1 cellular context compared by ENCODE assay signal in genomic region chr3:65953881-65954733, GRCh38.
TF ChIP-seq lines count a peak whose summit lies in the region.

No MANE protein-coding gene starts in this region.

TF ChIP-seq in HepG2, 621 proteins besides CTCF, POLR2A, EP300 and RAD21 (continued from another document and continues in another):
- TF ChIP-seq ZNF646 (CRISPR knock-in tag; IDR thresholded peaks at IDR 0.05) (no peak), ZNF678 (CRISPR knock-in tag; IDR thresholded peaks at IDR 0.05) (no peak), SUZ12 (IDR thresholded peaks at IDR 0.05; ENCODE audit: low read depth, low read length) (no peak), SRSF9 (IDR thresholded peaks at IDR 0.05; ENCODE audit: borderline replicate concordance, insufficient read depth, low read depth, low read length, poor library complexity, severe bottlenecking) (no peak), THYN1 (CRISPR knock-in tag; IDR thresholded peaks at IDR 0.05; ENCODE audit: borderline replicate concordance, low read depth) (no peak), ZNF34 (CRISPR knock-in tag; IDR thresholded peaks at IDR 0.05; ENCODE audit: borderline replicate concordance) (no peak), RELA (CRISPR knock-in tag; IDR thresholded peaks at IDR 0.05) (no peak), RBFOX2 (IDR thresholded peaks at IDR 0.05; ENCODE audit: low read depth, low read length) (no peak; the same call in 1 of the 2 replicates), ZNF737 (CRISPR knock-in tag; IDR thresholded peaks at IDR 0.05; ENCODE audit: borderline replicate concordance) (no peak), ZNF274 (CRISPR knock-in tag; IDR thresholded peaks at IDR 0.05) (no peak), CENPX (CRISPR knock-in tag; IDR thresholded peaks at IDR 0.05) (no peak), ZBTB42 (CRISPR knock-in tag; IDR thresholded peaks at IDR 0.05) (no peak), ARHGAP35 (CRISPR knock-in tag; IDR thresholded peaks at IDR 0.05; ENCODE audit: borderline replicate concordance) (no peak), ZSCAN9 (CRISPR knock-in tag; IDR thresholded peaks at IDR 0.05; ENCODE audit: borderline replicate concordance) (no peak), BCL6 (CRISPR knock-in tag; IDR thresholded peaks at IDR 0.05) (0 out of 2 replicates have a peak, but pooled peaks have one; percentile 8), ZC3H4 (CRISPR knock-in tag; IDR thresholded peaks at IDR 0.05; ENCODE audit: borderline replicate concordance) (no peak), ZUFSP (CRISPR knock-in tag; IDR thresholded peaks at IDR 0.05; ENCODE audit: borderline replicate concordance) (no peak), JARID2 (CRISPR knock-in tag; IDR thresholded peaks at IDR 0.05; ENCODE audit: insufficient replicate concordance) (no peak), SIN3A (IDR thresholded peaks at IDR 0.05; ENCODE audit: borderline replicate concordance, low read depth, low read length) (no peak), TSC22D2 (CRISPR knock-in tag; IDR thresholded peaks at IDR 0.05; ENCODE audit: borderline replicate concordance) (no peak), HHEX (CRISPR knock-in tag; IDR thresholded peaks at IDR 0.05) (no peak), TOE1 (CRISPR knock-in tag; IDR thresholded peaks at IDR 0.05) (no peak), SRF (IDR thresholded peaks at IDR 0.05; ENCODE audit: low read depth, low read length) (no peak), ZNF136 (CRISPR knock-in tag; IDR thresholded peaks at IDR 0.05; ENCODE audit: low read depth) (no peak), ZNF691 (CRISPR knock-in tag; IDR thresholded peaks at IDR 0.05; ENCODE audit: borderline replicate concordance, low read depth) (no peak), AGO2 (optimal IDR thresholded peaks at IDR 0.05; ENCODE audit: low read depth, low read length) (no peak), ZNF33A (CRISPR knock-in tag; IDR thresholded peaks at IDR 0.05; ENCODE audit: borderline replicate concordance) (no peak), ZNF30 (CRISPR knock-in tag; IDR thresholded peaks at IDR 0.05) (no peak), CHD4 (IDR thresholded peaks at IDR 0.05; ENCODE audit: borderline replicate concordance, low read length) (no peak), CHCHD3 (CRISPR knock-in tag; IDR thresholded peaks at IDR 0.05) (no peak), RARG (CRISPR knock-in tag; IDR thresholded peaks at IDR 0.05; ENCODE audit: low read depth) (no peak), ZNF784 (CRISPR knock-in tag; IDR thresholded peaks at IDR 0.05; ENCODE audit: borderline replicate concordance) (no peak), HOXA3 (CRISPR knock-in tag; IDR thresholded peaks at IDR 0.05) (peak; percentile 81), REL (CRISPR knock-in tag; conservative IDR thresholded peaks at IDR 0.05) (no peak), KMT2A (CRISPR knock-in tag; IDR thresholded peaks at IDR 0.05) (no peak; the same call in 1 of the 2 replicates), ZNF710 (CRISPR knock-in tag; IDR thresholded peaks at IDR 0.05; ENCODE audit: borderline replicate concordance) (no peak), MIER2 (CRISPR knock-in tag; IDR thresholded peaks at IDR 0.05) (no peak), GZF1 (CRISPR knock-in tag; IDR thresholded peaks at IDR 0.05) (no peak), AKAP8 (CRISPR knock-in tag; IDR thresholded peaks at IDR 0.05) (no peak), RBAK (CRISPR knock-in tag; IDR thresholded peaks at IDR 0.05) (peak; percentile 79; the same call in 1 of the 2 replicates), ZNF816 (CRISPR knock-in tag; IDR thresholded peaks at IDR 0.05; ENCODE audit: borderline replicate concordance) (no peak), GTF3A (CRISPR knock-in tag; conservative IDR thresholded peaks at IDR 0.05) (no peak), ZNF839 (CRISPR knock-in tag; IDR thresholded peaks at IDR 0.05; ENCODE audit: borderline replicate concordance) (no peak), NR3C1 (CRISPR knock-in tag; IDR thresholded peaks at IDR 0.05) (no peak)
- TF ChIP-seq, protein P1, sequence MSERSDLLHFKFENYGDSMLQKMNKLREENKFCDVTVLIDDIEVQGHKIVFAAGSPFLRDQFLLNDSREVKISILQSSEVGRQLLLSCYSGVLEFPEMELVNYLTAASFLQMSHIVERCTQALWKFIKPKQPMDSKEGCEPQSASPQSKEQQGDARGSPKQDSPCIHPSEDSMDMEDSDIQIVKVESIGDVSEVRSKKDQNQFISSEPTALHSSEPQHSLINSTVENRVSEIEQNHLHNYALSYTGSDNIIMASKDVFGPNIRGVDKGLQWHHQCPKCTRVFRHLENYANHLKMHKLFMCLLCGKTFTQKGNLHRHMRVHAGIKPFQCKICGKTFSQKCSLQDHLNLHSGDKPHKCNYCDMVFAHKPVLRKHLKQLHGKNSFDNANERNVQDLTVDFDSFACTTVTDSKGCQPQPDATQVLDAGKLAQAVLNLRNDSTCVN (CRISPR knock-in tag; IDR thresholded peaks at IDR 0.05; ENCODE audit: borderline replicate concordance), result no peak
- TF ChIP-seq, protein P2, sequence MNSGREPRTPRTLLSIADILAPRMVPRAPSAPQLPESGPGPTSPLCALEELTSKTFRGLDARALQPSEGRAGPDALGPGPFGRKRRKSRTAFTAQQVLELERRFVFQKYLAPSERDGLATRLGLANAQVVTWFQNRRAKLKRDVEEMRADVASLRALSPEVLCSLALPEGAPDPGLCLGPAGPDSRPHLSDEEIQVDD (CRISPR knock-in tag; IDR thresholded peaks at IDR 0.05; ENCODE audit: borderline replicate concordance), result no peak
- TF ChIP-seq, protein P3, sequence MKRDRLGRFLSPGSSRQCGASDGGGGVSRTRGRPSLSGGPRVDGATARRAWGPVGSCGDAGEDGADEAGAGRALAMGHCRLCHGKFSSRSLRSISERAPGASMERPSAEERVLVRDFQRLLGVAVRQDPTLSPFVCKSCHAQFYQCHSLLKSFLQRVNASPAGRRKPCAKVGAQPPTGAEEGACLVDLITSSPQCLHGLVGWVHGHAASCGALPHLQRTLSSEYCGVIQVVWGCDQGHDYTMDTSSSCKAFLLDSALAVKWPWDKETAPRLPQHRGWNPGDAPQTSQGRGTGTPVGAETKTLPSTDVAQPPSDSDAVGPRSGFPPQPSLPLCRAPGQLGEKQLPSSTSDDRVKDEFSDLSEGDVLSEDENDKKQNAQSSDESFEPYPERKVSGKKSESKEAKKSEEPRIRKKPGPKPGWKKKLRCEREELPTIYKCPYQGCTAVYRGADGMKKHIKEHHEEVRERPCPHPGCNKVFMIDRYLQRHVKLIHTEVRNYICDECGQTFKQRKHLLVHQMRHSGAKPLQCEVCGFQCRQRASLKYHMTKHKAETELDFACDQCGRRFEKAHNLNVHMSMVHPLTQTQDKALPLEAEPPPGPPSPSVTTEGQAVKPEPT (CRISPR knock-in tag; IDR thresholded peaks at IDR 0.05; ENCODE audit: low read depth), result no peak
- TF ChIP-seq, protein P4, sequence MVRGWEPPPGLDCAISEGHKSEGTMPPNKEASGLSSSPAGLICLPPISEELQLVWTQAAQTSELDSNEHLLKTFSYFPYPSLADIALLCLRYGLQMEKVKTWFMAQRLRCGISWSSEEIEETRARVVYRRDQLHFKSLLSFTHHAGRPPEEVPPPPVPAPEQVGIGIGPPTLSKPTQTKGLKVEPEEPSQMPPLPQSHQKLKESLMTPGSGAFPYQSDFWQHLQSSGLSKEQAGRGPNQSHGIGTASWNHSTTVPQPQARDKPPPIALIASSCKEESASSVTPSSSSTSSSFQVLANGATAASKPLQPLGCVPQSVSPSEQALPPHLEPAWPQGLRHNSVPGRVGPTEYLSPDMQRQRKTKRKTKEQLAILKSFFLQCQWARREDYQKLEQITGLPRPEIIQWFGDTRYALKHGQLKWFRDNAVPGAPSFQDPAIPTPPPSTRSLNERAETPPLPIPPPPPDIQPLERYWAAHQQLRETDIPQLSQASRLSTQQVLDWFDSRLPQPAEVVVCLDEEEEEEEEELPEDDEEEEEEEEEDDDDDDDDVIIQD (CRISPR knock-in tag; IDR thresholded peaks at IDR 0.05; ENCODE audit: low read depth), result no peak; the same call in 1 of the 2 replicates
- TF ChIP-seq, protein P5, sequence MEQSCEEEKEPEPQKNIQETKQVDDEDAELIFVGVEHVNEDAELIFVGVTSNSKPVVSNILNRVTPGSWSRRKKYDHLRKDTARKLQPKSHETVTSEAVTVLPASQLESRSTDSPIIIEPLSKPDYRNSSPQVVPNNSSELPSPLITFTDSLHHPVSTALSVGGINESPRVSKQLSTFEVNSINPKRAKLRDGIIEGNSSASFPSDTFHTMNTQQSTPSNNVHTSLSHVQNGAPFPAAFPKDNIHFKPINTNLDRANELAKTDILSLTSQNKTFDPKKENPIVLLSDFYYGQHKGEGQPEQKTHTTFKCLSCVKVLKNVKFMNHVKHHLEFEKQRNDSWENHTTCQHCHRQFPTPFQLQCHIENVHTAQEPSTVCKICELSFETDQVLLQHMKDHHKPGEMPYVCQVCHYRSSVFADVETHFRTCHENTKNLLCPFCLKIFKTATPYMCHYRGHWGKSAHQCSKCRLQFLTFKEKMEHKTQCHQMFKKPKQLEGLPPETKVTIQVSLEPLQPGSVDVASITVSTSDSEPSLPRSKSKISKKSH (CRISPR knock-in tag; IDR thresholded peaks at IDR 0.05; ENCODE audit: borderline replicate concordance), result no peak
